Comparison of ENCODE assay signal across 20 cellular contexts in genomic region chr12:68291396-68292036, GRCh38. TPM values are rescaled to one million over a fixed set of nuclear protein-coding genes. Genes with fewer than 3 reads are reported as not detected.
DNase-seq lines count a peak whose midpoint lies in the region; ATAC-seq and TF ChIP-seq lines count a peak whose summit lies in the region.
"Had no signal": no experiment of that assay in that cellular context is flagged by ENCODE, and none has a peak within 500 bp of the region (broad histone marks: within the 10 kb centered on the region; RNA-seq: fewer than 3 reads in every experiment).

No MANE protein-coding gene starts in this region.

- peak overlapping the region; percentile 66 for H3K27ac ChIP-seq in foreskin keratinocyte
- H3K27ac ChIP-seq: BLaER1 treated with 17β-estradiol and CSF1 and Interleukin-3, amounts not matched to agents 10 nM and 100 nM; KMS-11 had no signal

- TF ChIP-seq CTCF in foreskin keratinocyte (conservative IDR thresholded peaks at IDR 0.05), result no peak

- intact Hi-C loops in activated CD4-positive, alpha-beta T cell treated with anti-CD3 and anti-CD28 coated beads for 36 hours (cut with DNase I, micrococcal nuclease), result loop anchor here (1.0 to 5.0 kb wide), 5 partner anchors 10 to 594 kb away; no protein-coding TSS in a partner anchor
- intact Hi-C loops in activated T-helper 1 cell treated with anti-CD3 and anti-CD28 coated beads, Interleukin-12 subunit alpha, Interleukin-12 subunit beta, Interleukin-2, Interleukin-4 antibody, amounts not matched to agents 30 ng/mL and 10 ng/mL and 1 ng/mL, durations not matched to agents 14 hours and 24 hours and 36 hours (cut with micrococcal nuclease), result loop anchor here (10.0 kb wide), 2 partner anchors 467 to 837 kb away; no protein-coding TSS in a partner anchor

- H3K27ac Mint-ChIP-seq in activated CD4-positive, alpha-beta T cell treated with anti-CD3 and anti-CD28 coated beads for 36 hours, result peak overlapping the region; percentile 34
- H3K27ac Mint-ChIP-seq in activated T-helper 1 cell treated with anti-CD3 and anti-CD28 coated beads, Interleukin-12 subunit alpha, Interleukin-12 subunit beta, Interleukin-2, Interleukin-4 antibody, amounts not matched to agents 30 ng/mL and 10 ng/mL and 1 ng/mL, durations not matched to agents 14 hours and 24 hours and 36 hours, result peak overlapping the region; percentile 59

- no peak for ATAC-seq in activated CD4-positive, alpha-beta T cell treated with anti-CD3 and anti-CD28 coated beads for 36 hours
- ATAC-seq in foreskin keratinocyte (peak; percentile 92), GM19452 (IDR thresholded peaks at IDR 0.05; ENCODE audit: unreplicated experiment) (no peak), GM18505 (IDR thresholded peaks at IDR 0.05; ENCODE audit: unreplicated experiment) (no peak)

- no peak for TF ChIP-seq POLR2A in GM18505 (IDR thresholded peaks at IDR 0.05; ENCODE audit: borderline replicate concordance, extremely low read depth, insufficient read depth, insufficient read length)

- no peak overlapping the region for H3K4me3 Mint-ChIP-seq in activated CD4-positive, alpha-beta T cell treated with anti-CD3 and anti-CD28 coated beads for 36 hours
- peak overlapping the region; percentile 42 for H3K4me3 Mint-ChIP-seq in activated T-helper 1 cell treated with anti-CD3 and anti-CD28 coated beads, Interleukin-12 subunit alpha, Interleukin-12 subunit beta, Interleukin-2, Interleukin-4 antibody, amounts not matched to agents 30 ng/mL and 10 ng/mL and 1 ng/mL, durations not matched to agents 14 hours and 24 hours and 36 hours

- CTCF ChIA-PET in activated CD4-positive, alpha-beta T cell treated with anti-CD3 and anti-CD28 coated beads for 36 hours (lab: Charles Lee), result interaction anchor here (0.5 to 2.0 kb wide), 6 partner anchors 8 to 251 kb away, joined by 3 to 17 read pairs (median 4); no protein-coding TSS in a partner anchor

- POLR2A ChIA-PET in activated CD4-positive, alpha-beta T cell treated with anti-CD3 and anti-CD28 coated beads for 36 hours (lab: Charles Lee), result interaction anchor here (0.6 to 1.8 kb wide), 2 partner anchors 9 to 13 kb away, joined by 3 to 7 read pairs; no protein-coding TSS in a partner anchor

- H3K9me3 Mint-ChIP-seq in activated CD4-positive, alpha-beta T cell treated with anti-CD3 and anti-CD28 coated beads for 36 hours (ENCODE audit: low read depth), result peaks cover 3% of the 10 kb centered on the region
- peaks cover 10% of the 10 kb centered on the region for H3K9me3 Mint-ChIP-seq in activated T-helper 1 cell treated with anti-CD3 and anti-CD28 coated beads, Interleukin-12 subunit alpha, Interleukin-12 subunit beta, Interleukin-2, Interleukin-4 antibody, amounts not matched to agents 30 ng/mL and 10 ng/mL and 1 ng/mL, durations not matched to agents 14 hours and 24 hours and 36 hours

- no peaks in the 10 kb centered on the region for H3K27me3 ChIP-seq in foreskin keratinocyte
- H3K27me3 ChIP-seq: BLaER1 treated with 17β-estradiol and CSF1 and Interleukin-3, amounts not matched to agents 10 nM and 100 nM had no signal

- H3K36me3 Mint-ChIP-seq in activated CD4-positive, alpha-beta T cell treated with anti-CD3 and anti-CD28 coated beads for 36 hours (ENCODE audit: low read depth), result peaks cover 11% of the 10 kb centered on the region
- peaks cover 36% of the 10 kb centered on the region for H3K36me3 Mint-ChIP-seq in activated T-helper 1 cell treated with anti-CD3 and anti-CD28 coated beads, Interleukin-12 subunit alpha, Interleukin-12 subunit beta, Interleukin-2, Interleukin-4 antibody, amounts not matched to agents 30 ng/mL and 10 ng/mL and 1 ng/mL, durations not matched to agents 14 hours and 24 hours and 36 hours (ENCODE audit: low read depth)

- H3K4me1 Mint-ChIP-seq in activated CD4-positive, alpha-beta T cell treated with anti-CD3 and anti-CD28 coated beads for 36 hours, result peaks cover 39% of the 10 kb centered on the region
- peaks cover 64% of the 10 kb centered on the region for H3K4me1 Mint-ChIP-seq in activated T-helper 1 cell treated with anti-CD3 and anti-CD28 coated beads, Interleukin-12 subunit alpha, Interleukin-12 subunit beta, Interleukin-2, Interleukin-4 antibody, amounts not matched to agents 30 ng/mL and 10 ng/mL and 1 ng/mL, durations not matched to agents 14 hours and 24 hours and 36 hours (ENCODE audit: low read depth)

- DNase-seq in activated CD4-positive, alpha-beta T cell treated with anti-CD3 and anti-CD28 coated beads for 36 hours, result no peak
- no peak for DNase-seq in activated CD4-positive, alpha-beta T cell treated with anti-CD3 and anti-CD28 coated beads for 4 hours
- DNase-seq in NCI-H226 (peak; percentile 59), foreskin keratinocyte (peak; percentile 93 to 97), COLO829 (ENCODE audit: low spot score) (no peak)
- no peak for DNase-seq in activated T-helper 1 cell treated with anti-CD3 and anti-CD28 coated beads, Interleukin-12 subunit alpha, Interleukin-12 subunit beta, Interleukin-2, Interleukin-4 antibody, amounts not matched to agents 30 ng/mL and 10 ng/mL and 1 ng/mL, durations not matched to agents 14 hours and 24 hours and 36 hours (ENCODE audit: low spot score)
- DNase-seq: 8988T, DMS 273 treated with DMSO at 0.1 percent for 48 hours, H7, MM.1S, NCI-H1105, NCI-H187, NCI-H2171, NCI-H82 had no signal

- H3K27me3 Mint-ChIP-seq in activated CD4-positive, alpha-beta T cell treated with anti-CD3 and anti-CD28 coated beads for 36 hours, result peaks cover 7% of the 10 kb centered on the region
- peaks cover 3% of the 10 kb centered on the region for H3K27me3 Mint-ChIP-seq in activated T-helper 1 cell treated with anti-CD3 and anti-CD28 coated beads, Interleukin-12 subunit alpha, Interleukin-12 subunit beta, Interleukin-2, Interleukin-4 antibody, amounts not matched to agents 30 ng/mL and 10 ng/mL and 1 ng/mL, durations not matched to agents 14 hours and 24 hours and 36 hours (ENCODE audit: insufficient read depth)

- peaks cover 23% of the 10 kb centered on the region for H3K4me1 ChIP-seq in foreskin keratinocyte

RNA-seq across cellular contexts. Expression of gene IL22, which starts 38.1 kb away (rescaled TPM):
- 1 to 10 TPM; 1.4 to 1.6 TPM for total RNA-seq in activated CD4-positive, alpha-beta T cell treated with anti-CD3 and anti-CD28 coated beads for 36 hours
- total RNA-seq in activated T-helper 1 cell treated with anti-CD3 and anti-CD28 coated beads, Interleukin-12 subunit alpha, Interleukin-12 subunit beta, Interleukin-2, Interleukin-4 antibody, amounts not matched to agents 30 ng/mL and 10 ng/mL and 1 ng/mL, durations not matched to agents 14 hours and 24 hours and 36 hours, result 3.4 TPM in 2 replicates
- not detected in 2 replicates for total RNA-seq in foreskin keratinocyte
- polyA plus RNA-seq in foreskin keratinocyte, result not detected in 2 replicates
- total RNA-seq: Daoy, H7, NCI-H460 had no signal

RNA-seq across cellular contexts. Expression of gene MDM1, which starts 40.6 kb away (rescaled TPM):
- 10 to 100 TPM; 12.7 to 13.6 TPM for total RNA-seq in activated CD4-positive, alpha-beta T cell treated with anti-CD3 and anti-CD28 coated beads for 36 hours
- total RNA-seq in activated T-helper 1 cell treated with anti-CD3 and anti-CD28 coated beads, Interleukin-12 subunit alpha, Interleukin-12 subunit beta, Interleukin-2, Interleukin-4 antibody, amounts not matched to agents 30 ng/mL and 10 ng/mL and 1 ng/mL, durations not matched to agents 14 hours and 24 hours and 36 hours, result 26.8 and 29.9 TPM in 2 replicates
- 6.1 and 6.9 TPM in 2 replicates for total RNA-seq in foreskin keratinocyte
- polyA plus RNA-seq in foreskin keratinocyte, result 2.1 and 2.6 TPM in 2 replicates

Comparison
In these comparisons a context has a peak if more than half of its experiments do, and no peak if none do; other contexts are left out.
1. DNase-seq: peak in NCI-H226 (single experiment) and foreskin keratinocyte (2 of 2); none in activated CD4-positive, alpha-beta T cell treated with anti-CD3 and anti-CD28 coated beads for 36 hours (single experiment), activated CD4-positive, alpha-beta T cell treated with anti-CD3 and anti-CD28 coated beads for 4 hours (0 of 2), activated T-helper 1 cell treated with anti-CD3 and anti-CD28 coated beads, Interleukin-12 subunit alpha, Interleukin-12 subunit beta, Interleukin-2, Interleukin-4 antibody, amounts not matched to agents 30 ng/mL and 10 ng/mL and 1 ng/mL, durations not matched to agents 14 hours and 24 hours and 36 hours (single experiment) and COLO829 (single experiment).